ENCODE assay signal across 17 cellular contexts in genomic region chr11:71987521-71987920, GRCh38.
"Had no signal": no experiment of that assay in that cellular context is flagged by ENCODE, and none has a peak within 500 bp of the region (broad histone marks: within the 10 kb centered on the region; RNA-seq: fewer than 3 reads in every experiment).

No MANE protein-coding gene starts in this region.

- H2AFZ ChIP-seq: parathyroid adenoma had no signal

- H3K27ac ChIP-seq: brain microvascular endothelial cell, heart right ventricle, left lung, parathyroid adenoma, SK-N-MC had no signal

- H3K27me3 ChIP-seq: brain microvascular endothelial cell, heart right ventricle, left lung had no signal

- H3K27ac Mint-ChIP-seq: activated CD4-positive, alpha-beta T cell treated with anti-CD3 and anti-CD28 coated beads, Interleukin-2, amount 10 ng/mL, durations not matched to agents 7 days and 5 days; activated T-helper 17 cell treated with anti-CD3 and anti-CD28 coated beads, Interleukin-2, amount 50 U/mL, for 72 hours; memory B cell had no signal

- H3K4me1 Mint-ChIP-seq: neural crest cell had no signal

- H3K27me3 Mint-ChIP-seq: activated B cell treated with CpG ODN at 0.5 μM for 24 hours; activated CD4-positive, alpha-beta T cell treated with anti-CD3 and anti-CD28 coated beads, Interleukin-2, amount 10 ng/mL, durations not matched to agents 7 days and 5 days; activated T-helper 17 cell treated with anti-CD3 and anti-CD28 coated beads, Interleukin-2, amount 50 U/mL, for 72 hours; memory B cell had no signal

- ATAC-seq: activated T-helper 17 cell treated with anti-CD3 and anti-CD28 coated beads, Interleukin-2, amount 50 U/mL, for 72 hours; esophagus mucosa had no signal

- DNase-seq: activated B cell treated with CpG ODN at 0.5 μM for 24 hours; activated CD4-positive, alpha-beta T cell treated with anti-CD3 and anti-CD28 coated beads, Interleukin-2, amount 10 ng/mL, durations not matched to agents 7 days and 5 days; activated naive CD4-positive, alpha-beta T cell treated with anti-CD3 and anti-CD28 coated beads, Interleukin-2, amount 50 U/mL, for 16 hours; activated T-cell treated with anti-CD3 and anti-CD28 coated beads for 4 hours; amygdala; foreskin melanocyte; heart right ventricle; left lung; stimulated activated CD4-positive, alpha-beta T cell treated with anti-CD3 and anti-CD28 coated beads, Interleukin-1b, Interleukin-23, amount 100 ng/mL, for 48 hours; stimulated activated naive CD4-positive, alpha-beta T cell had no signal

- H3K9me3 ChIP-seq: heart right ventricle, left lung had no signal

- H3K4me1 ChIP-seq: parathyroid adenoma had no signal

- H3K9me3 Mint-ChIP-seq: activated B cell treated with CpG ODN at 0.5 μM for 24 hours; activated CD4-positive, alpha-beta T cell treated with anti-CD3 and anti-CD28 coated beads, Interleukin-2, amount 10 ng/mL, durations not matched to agents 7 days and 5 days; activated T-helper 17 cell treated with anti-CD3 and anti-CD28 coated beads, Interleukin-2, amount 50 U/mL, for 72 hours; memory B cell; neural crest cell had no signal

- H3K4me3 Mint-ChIP-seq: activated B cell treated with CpG ODN at 0.5 μM for 24 hours; activated CD4-positive, alpha-beta T cell treated with anti-CD3 and anti-CD28 coated beads, Interleukin-2, amount 10 ng/mL, durations not matched to agents 7 days and 5 days; activated T-helper 17 cell treated with anti-CD3 and anti-CD28 coated beads, Interleukin-2, amount 50 U/mL, for 72 hours; memory B cell; neural crest cell had no signal

- H3K4me3 ChIP-seq: heart right ventricle, left lung, SK-N-MC had no signal

- H3K9ac ChIP-seq: parathyroid adenoma had no signal
